8 cellular contexts compared by ENCODE assay signal in genomic region chr10:113087082-113088029, GRCh38.
DNase-seq lines count a peak whose midpoint lies in the region; FAIRE-seq and TF ChIP-seq lines count a peak whose summit lies in the region.

No MANE protein-coding gene starts in this region.

- H3K27me3 ChIP-seq in BE2C (no peaks in the 10 kb centered on the region), endodermal cell (ENCODE audit: control insufficient read depth, insufficient read depth, low read length, poor library complexity, severe bottlenecking) (no peaks in the 10 kb centered on the region)

- H3K36me3 Mint-ChIP-seq in endodermal cell (ENCODE audit: low read depth) = peaks cover 75% of the 10 kb centered on the region

- CTCF ChIA-PET in OCI-LY7 (lab: Charles Lee; ENCODE audit: unreplicated experiment) = no interaction called here

- H3K79me2 ChIP-seq in OCI-LY7 (ENCODE audit: insufficient read depth, low read depth, low read length) = no peaks in the 10 kb centered on the region

- H3K4me3 ChIP-seq in BE2C (ENCODE audit: low read depth, low read length) = no peak overlapping the region
- H3K4me3 ChIP-seq in endodermal cell (ENCODE audit: low read length) = no peak overlapping the region
- no peak overlapping the region for H3K4me3 ChIP-seq in OCI-LY7 (ENCODE audit: low read depth, low read length, poor library complexity, severe bottlenecking)

- POLR2A ChIA-PET in OCI-LY7 (lab: Charles Lee) = no interaction called here

- no peak overlapping the region for H2AFZ ChIP-seq in OCI-LY7 (ENCODE audit: low read length)

- H3K27ac ChIP-seq in endodermal cell (ENCODE audit: low read depth, low read length) (peak overlapping the region; percentile 50), OCI-LY7 (ENCODE audit: low read depth, low read length, poor library complexity, severe bottlenecking) (no peak overlapping the region)

- no peak overlapping the region for H3K4me3 Mint-ChIP-seq in endodermal cell

- intact Hi-C loops in OCI-LY7 (cut with micrococcal nuclease; ENCODE audit: unreplicated experiment) = no loop called here

- no peaks in the 10 kb centered on the region for H3K9me3 Mint-ChIP-seq in endodermal cell

- H3K9me2 ChIP-seq in OCI-LY7 (ENCODE audit: insufficient read depth, low read length) = no peaks in the 10 kb centered on the region

- H3K36me3 ChIP-seq in BE2C (no peaks in the 10 kb centered on the region), endodermal cell (ENCODE audit: control insufficient read depth, insufficient read depth, low read length) (peaks cover 69% of the 10 kb centered on the region), OCI-LY7 (ENCODE audit: insufficient read depth, low read length) (no peaks in the 10 kb centered on the region)

- H3K4me1 Mint-ChIP-seq in endodermal cell = peaks cover 25% of the 10 kb centered on the region

- TF ChIP-seq CTCF in BE2C (IDR thresholded peaks at IDR 0.05; ENCODE audit: low read depth, low read length) = no peak
- TF ChIP-seq CTCF in endodermal cell (conservative IDR thresholded peaks at IDR 0.05) = no peak
- no peak for TF ChIP-seq CTCF in OCI-LY7 (conservative IDR thresholded peaks at IDR 0.05; ENCODE audit: low read length)

- peak overlapping the region; percentile 46 for H3K9ac ChIP-seq in endodermal cell (ENCODE audit: extremely low read depth, low read length, poor library complexity, severe bottlenecking)

- no peaks in the 10 kb centered on the region for H4K20me1 ChIP-seq in OCI-LY7 (ENCODE audit: insufficient read depth, low read length)

- no peak overlapping the region for H3K4me2 ChIP-seq in OCI-LY7 (ENCODE audit: low read length)

- no TSS peak for BruUV-seq in OCI-LY7 (replicated peaks; lab: Mats Ljungman, UMichigan)

- H3K4me1 ChIP-seq in BE2C = no peaks in the 10 kb centered on the region
- peaks cover 3% of the 10 kb centered on the region for H3K4me1 ChIP-seq in endodermal cell (ENCODE audit: control insufficient read depth, insufficient read depth, low read length)
- no peaks in the 10 kb centered on the region for H3K4me1 ChIP-seq in OCI-LY7 (ENCODE audit: insufficient read depth, low read length, poor library complexity, severe bottlenecking)

- H3K9me3 ChIP-seq in BE2C (no peaks in the 10 kb centered on the region), endodermal cell (ENCODE audit: control insufficient read depth, low read length) (no peaks in the 10 kb centered on the region), OCI-LY7 (ENCODE audit: low read length) (no peaks in the 10 kb centered on the region)

- 54 to 72% methylated on average over 8 to 11 of the region's 11 CpGs for WGBS in endodermal cell (ENCODE audit: insufficient coverage in 1 of 2, insufficient read length in 1 of 2), 2 experiments

- peak overlapping the region; percentile 91 for H3K27ac Mint-ChIP-seq in endodermal cell

- FAIRE-seq in GM19239 (lab: Jason Lieb, UNC) = no peak

- no peaks in the 10 kb centered on the region for H3K27me3 Mint-ChIP-seq in endodermal cell (ENCODE audit: insufficient read depth)

- DNase-seq in BE2C = peak; percentile 18
- peak; percentile 8 for DNase-seq in NOMO-1 treated with DMSO at 0.1 percent for 48 hours (lab: John Stamatoyannopoulos, UW; ENCODE audit: unreplicated experiment)
- DNase-seq in endodermal cell = peak; percentile 89
- DNase-seq in mucosa of gallbladder (ENCODE audit: low spot score) = peak; percentile 83
- DNase-seq in OCI-LY7 (ENCODE audit: low spot score) = no peak
- DNase-seq in NCI-H748 treated with DMSO at 0.1 percent for 48 hours (lab: John Stamatoyannopoulos, UW) = no peak
- DNase-seq in GM19239 (ENCODE audit: insufficient read length, low spot score) = no peak
- no peak for DNase-seq in T-helper 9 cell

Comparison
In these comparisons a context has a peak if more than half of its experiments do, and no peak if none do; other contexts are left out.
1. DNase-seq: peak in BE2C (single experiment), NOMO-1 treated with DMSO at 0.1 percent for 48 hours (single experiment), endodermal cell (single experiment) and mucosa of gallbladder (single experiment); none in OCI-LY7 (single experiment), NCI-H748 treated with DMSO at 0.1 percent for 48 hours (single experiment), GM19239 (single experiment) and T-helper 9 cell (single experiment).